Comparison of ENCODE assay signal across 1 cellular context in genomic region chr6:88997365-88997764, GRCh38.
TF ChIP-seq lines count a peak whose summit lies in the region.

No MANE protein-coding gene starts in this region.

TF ChIP-seq in GM23338, 12 proteins besides CTCF, POLR2A, EP300 and RAD21 (continued from another document):
- TF ChIP-seq REST (IDR thresholded peaks at IDR 0.05; ENCODE audit: unreplicated experiment) (no peak), CREB1 (CRISPR knock-in tag; IDR thresholded peaks at IDR 0.05; ENCODE audit: low read depth) (no peak), POLR2AphosphoS5 (IDR thresholded peaks at IDR 0.05; ENCODE audit: low read depth) (no peak), ZNF331 (CRISPR knock-in tag; IDR thresholded peaks at IDR 0.05; ENCODE audit: low read depth) (no peak)
TF ChIP-seq in GM23338: peak in this region for 0.
